ENCODE assay signal across 9 cellular contexts in the genomic region with DNA sequence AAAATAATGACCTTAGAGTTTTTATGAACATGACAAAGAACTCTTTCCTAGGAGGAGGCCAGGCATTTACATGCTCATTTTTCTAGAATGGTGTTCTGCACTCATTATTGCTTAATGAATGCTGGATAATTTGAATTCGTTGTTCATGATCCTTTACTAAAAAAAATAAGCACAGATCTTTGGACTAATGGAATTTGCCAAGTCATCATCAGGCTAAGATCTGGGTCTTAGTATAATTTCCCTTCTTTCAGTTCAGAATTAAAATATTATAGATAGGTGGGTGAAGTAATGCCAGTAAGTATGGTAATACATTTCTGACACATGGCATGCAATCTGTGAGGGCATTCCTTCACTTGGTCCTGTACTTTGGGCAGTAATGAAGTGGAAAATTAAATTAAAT.
"Had no signal": no experiment of that assay in that cellular context is flagged by ENCODE, and none has a peak within 500 bp of the region (broad histone marks: within the 10 kb centered on the region; RNA-seq: fewer than 3 reads in every experiment).

No MANE protein-coding gene starts in this region.

- FAIRE-seq: H1, H54 had no signal

- H3K9me3 Mint-ChIP-seq: H9 had no signal

- H3K9ac ChIP-seq: GM23248, KMS-11 had no signal

- DNase-seq: GM23248, H9, HCEC 1CT, Karpas-422, KBM-7 had no signal

- H3K4me3 ChIP-seq: GM23248 had no signal

- H3K4me3 Mint-ChIP-seq: H9 had no signal

- H3K27ac Mint-ChIP-seq: H9 had no signal

- H3K27ac ChIP-seq: GM23248, HL-60, KMS-11 had no signal

- H2AFZ ChIP-seq: GM23248 had no signal

- H3K4me2 ChIP-seq: KMS-11 had no signal
